ENCODE assay signal across 1 cellular context in genomic region chr4:24783506-24783905, GRCh38.
TF ChIP-seq lines count a peak whose summit lies in the region.

No MANE protein-coding gene starts in this region.

TF ChIP-seq in HepG2, 621 proteins besides CTCF, POLR2A, EP300 and RAD21:
- no peak for TF ChIP-seq IRF1 (CRISPR knock-in tag; IDR thresholded peaks at IDR 0.05; ENCODE audit: low read depth)
- TF ChIP-seq MNT (IDR thresholded peaks at IDR 0.05) = peak; percentile 51; the same call in 1 of the 2 replicates
